In genomic region chr2:26330114-26330581, GRCh38 we compare ENCODE assay signal across 7 cellular contexts. TPM values are rescaled to one million over a fixed set of nuclear protein-coding genes. Genes with fewer than 3 reads are reported as not detected.
DNase-seq lines count a peak whose midpoint lies in the region; ATAC-seq and TF ChIP-seq lines count a peak whose summit lies in the region.

No MANE protein-coding gene starts in this region.

- H3K4me3 ChIP-seq in colonic mucosa (no peak overlapping the region), right lobe of liver (no peak overlapping the region)

- H3K27me3 ChIP-seq in colonic mucosa (no peaks in the 10 kb centered on the region), right lobe of liver (no peaks in the 10 kb centered on the region)

- peak; percentile 87 for DNase-seq in NCI-H82 (lab: John Stamatoyannopoulos, UW)
- peak; percentile 90 for DNase-seq in activated CD4-positive, alpha-beta T cell treated with anti-CD3 and anti-CD28 coated beads, Interleukin-2, amount 10 ng/mL, durations not matched to agents 7 days and 5 days
- peak; percentile 91 for DNase-seq in colonic mucosa
- peak; percentile 87 to 90 (median 87) for DNase-seq in right lobe of liver
- DNase-seq in stimulated activated CD4-positive, alpha-beta T cell treated with anti-CD3 and anti-CD28 coated beads, TNF-alpha, amount 100 ng/mL, for 4 hours (ENCODE audit: low read depth in 3 of 3): peak; percentile 63 to 71 (median 67)

- H3K9ac ChIP-seq in colonic mucosa (ENCODE audit: low read depth in 2 of 2, low read length in 2 of 2): peak overlapping the region in 1 of 2 donors; percentile 34

- intact Hi-C loops in colonic mucosa (cut with DNase I): no loop called here
- intact Hi-C loops in right lobe of liver (cut with DNase I): loop anchor here in 1 of 2 donors (10.0 kb wide), 1 partner anchor 95 kb away; no protein-coding TSS in a partner anchor

- CTCF ChIA-PET in activated CD4-positive, alpha-beta T cell treated with anti-CD3 and anti-CD28 coated beads, Interleukin-2, amount 10 ng/mL, durations not matched to agents 7 days and 5 days (lab: Charles Lee): interaction anchor here (0.6 to 2.9 kb wide), 5 partner anchors 9 to 803 kb away, joined by 3 to 11 read pairs (median 3); partner anchors contain the start of genes HADHA, HADHB and SELENOI

- POLR2A ChIA-PET in activated CD4-positive, alpha-beta T cell treated with anti-CD3 and anti-CD28 coated beads, Interleukin-2, amount 10 ng/mL, durations not matched to agents 7 days and 5 days (lab: Charles Lee): no interaction called here

- WGBS in right lobe of liver (ENCODE audit: insufficient coverage, low coverage, low lambda C conversion rate, missing lambda C conversion rate): 8% methylated on average over 8 of the region's 8 CpGs

- H3K4me1 ChIP-seq in colonic mucosa: no peaks in the 10 kb centered on the region
- no peaks in the 10 kb centered on the region for H3K4me1 ChIP-seq in right lobe of liver

- H3K27me3 Mint-ChIP-seq in activated CD4-positive, alpha-beta T cell treated with anti-CD3 and anti-CD28 coated beads, Interleukin-2, amount 10 ng/mL, durations not matched to agents 7 days and 5 days: no peaks in the 10 kb centered on the region

- peak overlapping the region; percentile 10 for H3K27ac Mint-ChIP-seq in activated CD4-positive, alpha-beta T cell treated with anti-CD3 and anti-CD28 coated beads, Interleukin-2, amount 10 ng/mL, durations not matched to agents 7 days and 5 days

- no peak for TF ChIP-seq POLR2A in right lobe of liver (IDR thresholded peaks at IDR 0.05)

- no peaks in the 10 kb centered on the region for H3K36me3 ChIP-seq in colonic mucosa
- H3K36me3 ChIP-seq in right lobe of liver: no peaks in the 10 kb centered on the region

- no peaks in the 10 kb centered on the region for H3K9me3 ChIP-seq in colonic mucosa
- H3K9me3 ChIP-seq in right lobe of liver: no peaks in the 10 kb centered on the region

- ATAC-seq in GM18499 (IDR thresholded peaks at IDR 0.05; ENCODE audit: insufficient read depth, unreplicated experiment) (peak; percentile 52), HG03571 (IDR thresholded peaks at IDR 0.05; ENCODE audit: unreplicated experiment) (peak; percentile 80), right lobe of liver (peak; percentile 99 to 100 (median 99))

- no peak overlapping the region for H3K4me3 Mint-ChIP-seq in activated CD4-positive, alpha-beta T cell treated with anti-CD3 and anti-CD28 coated beads, Interleukin-2, amount 10 ng/mL, durations not matched to agents 7 days and 5 days

- H3K4me1 Mint-ChIP-seq in activated CD4-positive, alpha-beta T cell treated with anti-CD3 and anti-CD28 coated beads, Interleukin-2, amount 10 ng/mL, durations not matched to agents 7 days and 5 days: peaks cover 33% of the 10 kb centered on the region

- TF ChIP-seq CTCF in colonic mucosa (IDR thresholded peaks at IDR 0.05) (peak; percentile 94), right lobe of liver (IDR thresholded peaks at IDR 0.05) (peak; percentile 84 to 92 (median 88))

- H3K9me3 Mint-ChIP-seq in activated CD4-positive, alpha-beta T cell treated with anti-CD3 and anti-CD28 coated beads, Interleukin-2, amount 10 ng/mL, durations not matched to agents 7 days and 5 days: no peaks in the 10 kb centered on the region

- no peaks in the 10 kb centered on the region for H3K36me3 Mint-ChIP-seq in activated CD4-positive, alpha-beta T cell treated with anti-CD3 and anti-CD28 coated beads, Interleukin-2, amount 10 ng/mL, durations not matched to agents 7 days and 5 days (ENCODE audit: low read depth)

- H3K27ac ChIP-seq in colonic mucosa (no peak overlapping the region), right lobe of liver (no peak overlapping the region)

RNA-seq across cellular contexts. Expression of gene SELENOI, which starts 15.8 kb away (rescaled TPM):
- 10 to 100 TPM; 26.9 to 29.7 TPM for total RNA-seq in activated CD4-positive, alpha-beta T cell treated with anti-CD3 and anti-CD28 coated beads, Interleukin-2, amount 10 ng/mL, durations not matched to agents 7 days and 5 days
- 10 to 100 TPM; 41.5 to 42.2 TPM for total RNA-seq in colonic mucosa
- total RNA-seq in right lobe of liver: 10 to 100 TPM; 24.1 to 39.1 (median 33.7) TPM

RNA-seq across cellular contexts. Expression of gene ADGRF3, which starts 16.4 kb away (rescaled TPM):
- 1 to 10 TPM; 6.5 to 7.4 TPM for total RNA-seq in activated CD4-positive, alpha-beta T cell treated with anti-CD3 and anti-CD28 coated beads, Interleukin-2, amount 10 ng/mL, durations not matched to agents 7 days and 5 days
- total RNA-seq in colonic mucosa (under 1 TPM; 0.16 to 0.20 TPM), right lobe of liver (under 1 TPM in 3 of 6 experiments, not detected in 3; 0.07 to 0.51 (median 0.15) TPM)

Comparison
In these comparisons a context has a peak if more than half of its experiments do, and no peak if none do; other contexts are left out.
1. RNA of gene ADGRF3, which starts 16.4 kb away (total RNA-seq): 6.5 to 7.4 TPM in activated CD4-positive, alpha-beta T cell treated with anti-CD3 and anti-CD28 coated beads, Interleukin-2, amount 10 ng/mL, durations not matched to agents 7 days and 5 days; 0.16 to 0.20 TPM in colonic mucosa and 0.07 to 0.51 TPM in right lobe of liver; every median in the first group is over 4 times any median in the second.
2. Peak in every context shown above with its lines, with median percentiles within 50 percentile points of each other: ATAC-seq and DNase-seq.